Comparison of ENCODE assay signal across 12 cellular contexts in genomic region chr15:90036343-90036742, GRCh38. TPM values are rescaled to one million over a fixed set of nuclear protein-coding genes. Genes with fewer than 3 reads are reported as not detected.
DNase-seq lines count a peak whose midpoint lies in the region; ATAC-seq and TF ChIP-seq lines count a peak whose summit lies in the region.
"Had no signal": no experiment of that assay in that cellular context is flagged by ENCODE, and none has a peak within 500 bp of the region (broad histone marks: within the 10 kb centered on the region; RNA-seq: fewer than 3 reads in every experiment).

No MANE protein-coding gene starts in this region.

- POLR2A ChIA-PET in activated naive CD8-positive, alpha-beta T cell treated with anti-CD3 and anti-CD28 coated beads, Interleukin-2, amount 10 ng/mL, durations not matched to agents 7 days and 5 days (lab: Charles Lee) = interaction anchor here (1.0 to 1.6 kb wide), 3 partner anchors 23 to 66 kb away, joined by 3 to 5 read pairs (median 5); partner anchors contain the start of gene IDH2

- no peaks in the 10 kb centered on the region for H3K9me3 Mint-ChIP-seq in activated naive CD4-positive, alpha-beta T cell treated with anti-CD3 and anti-CD28 coated beads for 36 hours
- no peaks in the 10 kb centered on the region for H3K9me3 Mint-ChIP-seq in activated naive CD8-positive, alpha-beta T cell treated with anti-CD3 and anti-CD28 coated beads, Interleukin-2, amount 10 ng/mL, durations not matched to agents 7 days and 5 days
- no peaks in the 10 kb centered on the region for H3K9me3 Mint-ChIP-seq in memory B cell

- in situ Hi-C loops in brain microvascular endothelial cell (cut with HindIII; ENCODE audit: low pct_ligation_motif_present, low sequenced_read_pairs) = no loop called here

- CTCF ChIA-PET in activated naive CD4-positive, alpha-beta T cell treated with anti-CD3 and anti-CD28 coated beads for 36 hours (lab: Charles Lee) = interaction anchor here (2.9 kb wide), 1 partner anchor 32 kb away, joined by 13 read pairs; no protein-coding TSS in a partner anchor

- no peak for DNase-seq in activated naive CD4-positive, alpha-beta T cell treated with anti-CD3 and anti-CD28 coated beads for 36 hours
- no peak for DNase-seq in activated naive CD4-positive, alpha-beta T cell treated with Interleukin-2 at 50 U/mL for 16 hours
- no peak for DNase-seq in activated naive CD8-positive, alpha-beta T cell treated with anti-CD3 and anti-CD28 coated beads, Interleukin-2, amount 10 ng/mL, durations not matched to agents 7 days and 5 days
- DNase-seq in memory B cell (ENCODE audit: low spot score in 2 of 2) (no peak), substantia nigra (lab: John Stamatoyannopoulos, UW) (no peak), brain microvascular endothelial cell (no peak), NCI-H524 treated with DMSO at 0.1 percent for 48 hours (lab: John Stamatoyannopoulos, UW) (no peak)
- no peak for DNase-seq in activated CD8-positive, alpha-beta memory T cell treated with anti-CD3 and anti-CD28 coated beads for 24 hours
- DNase-seq: NCI-H1092, NCI-H82, SK-N-SH had no signal

- H3K27ac Mint-ChIP-seq in activated naive CD4-positive, alpha-beta T cell treated with anti-CD3 and anti-CD28 coated beads for 36 hours = peak overlapping the region; percentile 48
- H3K27ac Mint-ChIP-seq in activated naive CD8-positive, alpha-beta T cell treated with anti-CD3 and anti-CD28 coated beads, Interleukin-2, amount 10 ng/mL, durations not matched to agents 7 days and 5 days = peak overlapping the region; percentile 55
- no peak overlapping the region for H3K27ac Mint-ChIP-seq in memory B cell

- H3K4me3 ChIP-seq in brain microvascular endothelial cell (ENCODE audit: low read depth, low read length) = no peak overlapping the region
- H3K4me3 ChIP-seq: ascending aorta had no signal

- H3K36me3 Mint-ChIP-seq in activated naive CD4-positive, alpha-beta T cell treated with anti-CD3 and anti-CD28 coated beads for 36 hours (ENCODE audit: low read depth) = peaks cover 5% of the 10 kb centered on the region
- H3K36me3 Mint-ChIP-seq in activated naive CD8-positive, alpha-beta T cell treated with anti-CD3 and anti-CD28 coated beads, Interleukin-2, amount 10 ng/mL, durations not matched to agents 7 days and 5 days = peaks cover 7% of the 10 kb centered on the region
- H3K36me3 Mint-ChIP-seq in memory B cell = peaks cover 7% of the 10 kb centered on the region

- H3K36me3 ChIP-seq in brain microvascular endothelial cell (replicated peaks) = no peaks in the 10 kb centered on the region
- H3K36me3 ChIP-seq: ascending aorta had no signal

- no peaks in the 10 kb centered on the region for H3K27me3 Mint-ChIP-seq in activated naive CD4-positive, alpha-beta T cell treated with anti-CD3 and anti-CD28 coated beads for 36 hours (ENCODE audit: low read depth)
- H3K27me3 Mint-ChIP-seq in activated naive CD8-positive, alpha-beta T cell treated with anti-CD3 and anti-CD28 coated beads, Interleukin-2, amount 10 ng/mL, durations not matched to agents 7 days and 5 days = no peaks in the 10 kb centered on the region
- no peaks in the 10 kb centered on the region for H3K27me3 Mint-ChIP-seq in memory B cell

- intact Hi-C loops in activated naive CD4-positive, alpha-beta T cell treated with anti-CD3 and anti-CD28 coated beads for 36 hours (cut with micrococcal nuclease) = loop anchor here (5.0 kb wide), 1 partner anchor 196 kb away; the partner anchor contains the start of genes CIB1 and GDPGP1

- TF ChIP-seq CTCF in brain microvascular endothelial cell (IDR thresholded peaks at IDR 0.05; ENCODE audit: low read depth, low read length, missing control alignments) = no peak

- no peak overlapping the region for H3K4me3 Mint-ChIP-seq in activated naive CD4-positive, alpha-beta T cell treated with anti-CD3 and anti-CD28 coated beads for 36 hours
- no peak overlapping the region for H3K4me3 Mint-ChIP-seq in activated naive CD8-positive, alpha-beta T cell treated with anti-CD3 and anti-CD28 coated beads, Interleukin-2, amount 10 ng/mL, durations not matched to agents 7 days and 5 days
- H3K4me3 Mint-ChIP-seq in memory B cell = peak overlapping the region; percentile 40

- H3K4me1 Mint-ChIP-seq in activated naive CD4-positive, alpha-beta T cell treated with anti-CD3 and anti-CD28 coated beads for 36 hours (ENCODE audit: low read depth) = peaks cover 78% of the 10 kb centered on the region
- H3K4me1 Mint-ChIP-seq in activated naive CD8-positive, alpha-beta T cell treated with anti-CD3 and anti-CD28 coated beads, Interleukin-2, amount 10 ng/mL, durations not matched to agents 7 days and 5 days = peaks cover 65% of the 10 kb centered on the region
- H3K4me1 Mint-ChIP-seq in memory B cell = peaks cover 43% of the 10 kb centered on the region

- H3K27me3 ChIP-seq in brain microvascular endothelial cell (replicated peaks) = no peaks in the 10 kb centered on the region
- H3K27me3 ChIP-seq: ascending aorta had no signal

- H3K27ac ChIP-seq in substantia nigra (ENCODE audit: low read depth, low read length, poor library complexity, severe bottlenecking) = peak overlapping the region; percentile 40
- H3K27ac ChIP-seq in brain microvascular endothelial cell = no peak overlapping the region

- ATAC-seq in activated naive CD8-positive, alpha-beta T cell treated with anti-CD3 and anti-CD28 coated beads, Interleukin-2, amount 10 ng/mL, durations not matched to agents 7 days and 5 days (ENCODE audit: low read depth) = no peak
- no peak for ATAC-seq in memory B cell (ENCODE audit: low read depth)

RNA-seq across cellular contexts. Expression of gene ZNF710, which starts 35.2 kb away (rescaled TPM):
- 10 to 100 TPM; 17.3 to 19.8 TPM for total RNA-seq in activated naive CD4-positive, alpha-beta T cell treated with anti-CD3 and anti-CD28 coated beads for 36 hours
- 10 to 100 TPM; 15.4 to 16.7 TPM for total RNA-seq in activated naive CD8-positive, alpha-beta T cell treated with anti-CD3 and anti-CD28 coated beads, Interleukin-2, amount 10 ng/mL, durations not matched to agents 7 days and 5 days
